In genomic region chr1:220733090-220733569, GRCh38 we compare ENCODE assay signal across 1 cellular context.
TF ChIP-seq lines count a peak whose summit lies in the region.

No MANE protein-coding gene starts in this region.

TF ChIP-seq in K562, 482 proteins besides CTCF, POLR2A, EP300 and RAD21 (continued from another document and continues in another):
- TF ChIP-seq CHD7 (IDR thresholded peaks at IDR 0.05; ENCODE audit: low read depth, low read length) (no peak), THRA (IDR thresholded peaks at IDR 0.05) (no peak), SP2 (IDR thresholded peaks at IDR 0.05; ENCODE audit: extremely low read depth, low read depth, low read length, poor library complexity, severe bottlenecking) (no peak), KDM5B (IDR thresholded peaks at IDR 0.05; ENCODE audit: insufficient replicate concordance, low read depth, low read length) (no peak), MAZ (CRISPR knock-in tag; conservative IDR thresholded peaks at IDR 0.05 in 1 of 2, IDR thresholded peaks at IDR 0.05 in 1 of 2) (peak in 1 of 2 experiments; percentile 95; a peak in 2 of 4 replicates), SMC3 (conservative IDR thresholded peaks at IDR 0.05; ENCODE audit: insufficient read depth, low read depth, low read length) (peak; percentile 51; the same call in 1 of the 2 replicates), CC2D1A (IDR thresholded peaks at IDR 0.05) (peak; percentile 57; the same call in 1 of the 2 replicates), UBTF (IDR thresholded peaks at IDR 0.05; ENCODE audit: borderline replicate concordance in 1 of 2, low read depth in 2 of 2, low read length in 2 of 2) (no peak), RBBP5 (IDR thresholded peaks at IDR 0.05; ENCODE audit: borderline replicate concordance, insufficient read depth, low read length, poor library complexity, severe bottlenecking) (no peak), NCOA4 (IDR thresholded peaks at IDR 0.05; ENCODE audit: partially characterized antibody) (no peak), ETV1 (tag; conservative IDR thresholded peaks at IDR 0.05; ENCODE audit: low read depth) (peak; percentile 86), XRCC5 (IDR thresholded peaks at IDR 0.05; ENCODE audit: low read depth, low read length) (peak; percentile 69; the same call in 1 of the 2 replicates), NEUROD1 (IDR thresholded peaks at IDR 0.05; ENCODE audit: borderline replicate concordance, low read depth, low read length, partially characterized antibody) (peak; percentile 27), ZKSCAN3 (CRISPR knock-in tag; IDR thresholded peaks at IDR 0.05) (no peak), NUFIP1 (IDR thresholded peaks at IDR 0.05; ENCODE audit: partially characterized antibody) (no peak), ZBTB11 (CRISPR knock-in tag; IDR thresholded peaks at IDR 0.05) (no peak), PHF20 (IDR thresholded peaks at IDR 0.05; ENCODE audit: partially characterized antibody) (peak; percentile 9), ZNF224 (CRISPR knock-in tag; IDR thresholded peaks at IDR 0.05) (no peak), CTCFL (IDR thresholded peaks at IDR 0.05; ENCODE audit: borderline replicate concordance, insufficient read depth, low read depth, low read length, poor library complexity, severe bottlenecking) (peak; percentile 66), ZNF280A (IDR thresholded peaks at IDR 0.05; ENCODE audit: low read depth, partially characterized antibody) (no peak), BRCA1 (IDR thresholded peaks at IDR 0.05) (no peak), BRCA1 (CRISPR knock-in tag; IDR thresholded peaks at IDR 0.05) (no peak), ELK3 (CRISPR knock-in tag; IDR thresholded peaks at IDR 0.05) (no peak), GABPB1 (CRISPR knock-in tag; IDR thresholded peaks at IDR 0.05) (peak; percentile 74; the same call in 1 of the 2 replicates), RBM22 (IDR thresholded peaks at IDR 0.05; ENCODE audit: low read depth, low read length, poor library complexity, severe bottlenecking) (no peak), PHF8 (IDR thresholded peaks at IDR 0.05; ENCODE audit: borderline replicate concordance, low read length) (no peak), NFXL1 (CRISPR knock-in tag; IDR thresholded peaks at IDR 0.05) (no peak), ZNF232 (CRISPR knock-in tag; IDR thresholded peaks at IDR 0.05) (no peak), SNAPC5 (CRISPR knock-in tag; IDR thresholded peaks at IDR 0.05) (no peak), TAL1 (IDR thresholded peaks at IDR 0.05) (no peak)
